Comparison of ENCODE assay signal across 9 cellular contexts in the genomic region with DNA sequence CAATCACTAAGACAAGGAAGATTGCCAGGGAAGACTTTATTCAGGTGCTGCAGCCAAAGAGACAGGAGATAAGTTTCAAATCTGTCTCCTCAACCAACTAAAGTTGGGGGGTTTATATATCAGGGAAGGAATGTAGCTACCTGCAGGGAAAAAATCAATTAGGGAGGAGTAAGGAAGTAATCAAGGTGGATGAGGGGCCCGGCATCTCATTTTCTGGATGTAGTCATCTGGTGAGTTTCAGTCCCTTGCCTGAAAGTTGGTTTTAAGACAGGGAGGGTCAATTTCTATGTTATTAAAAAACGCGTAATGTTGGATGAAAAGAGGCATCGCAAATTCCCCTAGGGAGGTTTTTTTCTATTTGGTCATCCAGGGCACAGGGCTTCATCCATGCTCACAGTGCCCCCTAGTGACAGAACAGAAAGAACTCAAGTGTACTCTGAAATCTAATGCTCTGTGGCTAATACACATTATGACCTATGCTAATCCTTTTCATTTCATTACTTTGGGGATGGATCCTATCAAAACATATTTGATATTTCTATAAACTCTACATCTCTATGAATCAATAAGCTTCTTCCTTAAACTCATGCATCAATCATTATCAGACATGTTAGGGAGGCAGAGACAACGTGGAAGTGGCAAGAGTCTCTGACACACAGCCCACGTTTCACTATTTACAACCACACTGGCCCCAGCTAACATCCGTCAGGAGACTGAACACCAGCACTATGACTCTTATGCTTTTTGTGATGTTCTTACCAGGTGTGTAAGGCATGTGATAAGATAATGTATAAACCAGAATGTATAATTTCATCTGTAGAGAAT.
DNase-seq lines count a peak whose midpoint lies in the region; FAIRE-seq and TF ChIP-seq lines count a peak whose summit lies in the region.
"Had no signal": no experiment of that assay in that cellular context is flagged by ENCODE, and none has a peak within 500 bp of the region (broad histone marks: within the 10 kb centered on the region; RNA-seq: fewer than 3 reads in every experiment).

No MANE protein-coding gene starts in this region.

- no peaks in the 10 kb centered on the region for H3K36me3 ChIP-seq in GM23248 (ENCODE audit: low read depth)
- H3K36me3 ChIP-seq in HUES64 (ENCODE audit: insufficient read depth, low read length), result no peaks in the 10 kb centered on the region
- H3K36me3 ChIP-seq in neural cell (ENCODE audit: insufficient read depth, low read length), result no peaks in the 10 kb centered on the region

- H3K9me3 ChIP-seq in GM23248 (ENCODE audit: low read depth) (no peaks in the 10 kb centered on the region), HUES64 (ENCODE audit: insufficient read depth, low read depth, low read length) (no peaks in the 10 kb centered on the region), neural cell (ENCODE audit: low read length) (no peaks in the 10 kb centered on the region)

- peak; percentile 40 for DNase-seq in GDM1 (lab: John Stamatoyannopoulos, UW)
- DNase-seq in GM23248, result peak; percentile 66
- DNase-seq in OCI-M2 (lab: John Stamatoyannopoulos, UW; ENCODE audit: unreplicated experiment), result peak; percentile 5
- peak; percentile 65 for DNase-seq in endothelial cell (ENCODE audit: low spot score)
- no peak for DNase-seq in activated T-helper 2 cell treated with anti-CD3 and anti-CD28 coated beads, Interferon-gamma antibody, Interleukin-2, Interleukin-4, amounts not matched to agents 10 μg/mL and 5 μg/mL and 100 μg/mL, durations not matched to agents 14 hours and 24 hours and 36 hours (ENCODE audit: low spot score)
- DNase-seq: right cardiac atrium had no signal

- H3K27me3 ChIP-seq in GM23248 (replicated peaks; ENCODE audit: insufficient read depth), result no peaks in the 10 kb centered on the region
- H3K27me3 ChIP-seq in HUES64 (ENCODE audit: insufficient read depth, low read length), result no peaks in the 10 kb centered on the region
- H3K27me3 ChIP-seq in neural cell (ENCODE audit: insufficient read depth, low read depth, low read length), result no peaks in the 10 kb centered on the region

- H3K27me3 Mint-ChIP-seq in endothelial cell (ENCODE audit: unreplicated experiment), result no peaks in the 10 kb centered on the region
- no peaks in the 10 kb centered on the region for H3K27me3 Mint-ChIP-seq in activated T-helper 2 cell treated with anti-CD3 and anti-CD28 coated beads, Interferon-gamma antibody, Interleukin-2, Interleukin-4, amounts not matched to agents 10 μg/mL and 5 μg/mL and 100 μg/mL, durations not matched to agents 14 hours and 24 hours and 36 hours (ENCODE audit: low read depth)

- TF ChIP-seq RAD21 in neural cell (conservative IDR thresholded peaks at IDR 0.05), result peak; percentile 64

- peak; percentile 89 for FAIRE-seq in A204.1 (lab: Jason Lieb, UNC)

- TF ChIP-seq CTCF in endothelial cell (IDR thresholded peaks at IDR 0.05; ENCODE audit: unreplicated experiment) (peak; percentile 77), neural cell (IDR thresholded peaks at IDR 0.05; ENCODE audit: poor library complexity, severe bottlenecking) (peak; percentile 63)

- no peaks in the 10 kb centered on the region for H3K9me2 ChIP-seq in GM23248 (ENCODE audit: insufficient read depth)
- no peaks in the 10 kb centered on the region for H3K9me2 ChIP-seq in neural cell (ENCODE audit: insufficient read depth, low read length)

- no peaks in the 10 kb centered on the region for H3K4me1 ChIP-seq in GM23248 (ENCODE audit: insufficient read depth)
- H3K4me1 ChIP-seq in HUES64 (ENCODE audit: insufficient read depth, low read length), result no peaks in the 10 kb centered on the region; the same call in 1 of the 2 replicates

- H3F3A ChIP-seq in GM23248 (ENCODE audit: insufficient read depth), result no peaks in the 10 kb centered on the region
- H3F3A ChIP-seq in neural cell (ENCODE audit: insufficient read depth, low read length, poor library complexity, severe bottlenecking), result no peaks in the 10 kb centered on the region

- in situ Hi-C loops in GM23248 (cut with MboI), result no loop called here

- H3K27ac ChIP-seq in GM23248, result no peak overlapping the region
- no peak overlapping the region for H3K27ac ChIP-seq in HUES64 (ENCODE audit: low read depth, low read length)
- no peak overlapping the region for H3K27ac ChIP-seq in neural cell (ENCODE audit: low read length)

- H4K20me1 ChIP-seq in GM23248 (ENCODE audit: insufficient read depth), result no peaks in the 10 kb centered on the region
- H4K20me1 ChIP-seq in neural cell (ENCODE audit: insufficient read depth), result no peaks in the 10 kb centered on the region

- no peaks in the 10 kb centered on the region for H3K79me2 ChIP-seq in GM23248 (ENCODE audit: insufficient read depth)
- no peaks in the 10 kb centered on the region for H3K79me2 ChIP-seq in neural cell (replicated peaks; ENCODE audit: insufficient read depth, low read length)

- H3K9me3 Mint-ChIP-seq in endothelial cell (ENCODE audit: unreplicated experiment), result no peaks in the 10 kb centered on the region
- no peaks in the 10 kb centered on the region for H3K9me3 Mint-ChIP-seq in activated T-helper 2 cell treated with anti-CD3 and anti-CD28 coated beads, Interferon-gamma antibody, Interleukin-2, Interleukin-4, amounts not matched to agents 10 μg/mL and 5 μg/mL and 100 μg/mL, durations not matched to agents 14 hours and 24 hours and 36 hours

- H3K9ac ChIP-seq in GM23248, result no peak overlapping the region
- no peak overlapping the region for H3K9ac ChIP-seq in HUES64 (ENCODE audit: low read depth, low read length)
- H3K9ac ChIP-seq in neural cell (ENCODE audit: low read length), result no peak overlapping the region

- no peak overlapping the region for H3K27ac Mint-ChIP-seq in endothelial cell (ENCODE audit: unreplicated experiment)
- no peak overlapping the region for H3K27ac Mint-ChIP-seq in activated T-helper 2 cell treated with anti-CD3 and anti-CD28 coated beads, Interferon-gamma antibody, Interleukin-2, Interleukin-4, amounts not matched to agents 10 μg/mL and 5 μg/mL and 100 μg/mL, durations not matched to agents 14 hours and 24 hours and 36 hours

- H3K36me3 Mint-ChIP-seq in endothelial cell (ENCODE audit: low read depth, unreplicated experiment), result no peaks in the 10 kb centered on the region
- H3K36me3 Mint-ChIP-seq in activated T-helper 2 cell treated with anti-CD3 and anti-CD28 coated beads, Interferon-gamma antibody, Interleukin-2, Interleukin-4, amounts not matched to agents 10 μg/mL and 5 μg/mL and 100 μg/mL, durations not matched to agents 14 hours and 24 hours and 36 hours (ENCODE audit: low read depth), result no peaks in the 10 kb centered on the region

- intact Hi-C loops in activated T-helper 2 cell treated with anti-CD3 and anti-CD28 coated beads, Interferon-gamma antibody, Interleukin-2, Interleukin-4, amounts not matched to agents 10 μg/mL and 5 μg/mL and 100 μg/mL, durations not matched to agents 14 hours and 24 hours and 36 hours (cut with micrococcal nuclease), result loop anchor here (10.0 kb wide), 1 partner anchor 859 kb away; no protein-coding TSS in a partner anchor

- H2AFZ ChIP-seq in GM23248 (no peak overlapping the region), neural cell (ENCODE audit: low read depth, low read length) (no peak overlapping the region)

- H3K4me3 Mint-ChIP-seq in endothelial cell (ENCODE audit: unreplicated experiment), result no peak overlapping the region
- no peak overlapping the region for H3K4me3 Mint-ChIP-seq in activated T-helper 2 cell treated with anti-CD3 and anti-CD28 coated beads, Interferon-gamma antibody, Interleukin-2, Interleukin-4, amounts not matched to agents 10 μg/mL and 5 μg/mL and 100 μg/mL, durations not matched to agents 14 hours and 24 hours and 36 hours (ENCODE audit: low read depth)

- TF ChIP-seq EP300 in neural cell (conservative IDR thresholded peaks at IDR 0.05; ENCODE audit: poor library complexity, severe bottlenecking), result no peak

- peaks cover 8% of the 10 kb centered on the region for H3K4me1 Mint-ChIP-seq in endothelial cell (ENCODE audit: unreplicated experiment)
- H3K4me1 Mint-ChIP-seq in activated T-helper 2 cell treated with anti-CD3 and anti-CD28 coated beads, Interferon-gamma antibody, Interleukin-2, Interleukin-4, amounts not matched to agents 10 μg/mL and 5 μg/mL and 100 μg/mL, durations not matched to agents 14 hours and 24 hours and 36 hours (ENCODE audit: low read depth), result no peaks in the 10 kb centered on the region

- H3K4me3 ChIP-seq in GM23248, result no peak overlapping the region
- H3K4me3 ChIP-seq in HUES64 (ENCODE audit: low read length), result peak overlapping the region; percentile 16; the same call in 1 of the 2 replicates
- H3K4me3 ChIP-seq in neural cell (ENCODE audit: low read length), result no peak overlapping the region

- H3K4me2 ChIP-seq in GM23248 (ENCODE audit: unreplicated experiment), result no peak overlapping the region
- H3K4me2 ChIP-seq in neural cell (ENCODE audit: low read length), result no peak overlapping the region

- WGBS in GM23248 (ENCODE audit: low coverage in 1 of 2, low lambda C conversion rate in 2 of 2, missing lambda C conversion rate in 2 of 2), 2 experiments, result 27% methylated on average over 7 of the region's 7 CpGs
- 49% methylated on average over 7 of the region's 7 CpGs for WGBS in HUES64

TF ChIP-seq in neural cell, 6 proteins besides CTCF, POLR2A, EP300 and RAD21:
- no peak for TF ChIP-seq MXI1 (conservative IDR thresholded peaks at IDR 0.05; ENCODE audit: poor library complexity, severe bottlenecking)
- peak; percentile 53 for TF ChIP-seq SMC3 (conservative IDR thresholded peaks at IDR 0.05; ENCODE audit: poor library complexity)
